10 cellular contexts compared by ENCODE assay signal in genomic region chr3:22959593-22959992, GRCh38.
DNase-seq lines count a peak whose midpoint lies in the region; ATAC-seq and TF ChIP-seq lines count a peak whose summit lies in the region.
"Had no signal": no experiment of that assay in that cellular context is flagged by ENCODE, and none has a peak within 500 bp of the region (broad histone marks: within the 10 kb centered on the region; RNA-seq: fewer than 3 reads in every experiment).

No MANE protein-coding gene starts in this region.

- H3K4me1 Mint-ChIP-seq in GM23338: peaks cover 12% of the 10 kb centered on the region; the same call in 2 of the 3 replicates
- H3K4me1 Mint-ChIP-seq in stimulated activated naive CD8-positive, alpha-beta T cell treated with anti-CD3 and anti-CD28 coated beads, Interleukin-15, Interleukin-2, amounts not matched to agents 100 ng/mL and 50 ng/mL, for 24 hours (ENCODE audit: low read depth): peaks cover 9% of the 10 kb centered on the region
- no peaks in the 10 kb centered on the region for H3K4me1 Mint-ChIP-seq in effector memory CD8-positive, alpha-beta T cell (ENCODE audit: low read depth in 2 of 2)

- H4K20me1 ChIP-seq in GM23338 (replicated peaks; ENCODE audit: insufficient read depth): no peaks in the 10 kb centered on the region

- TF ChIP-seq CTCF in GM23338 (conservative IDR thresholded peaks at IDR 0.05; ENCODE audit: low read depth in 2 of 2) (no peak), RWPE1 (conservative IDR thresholded peaks at IDR 0.05; ENCODE audit: low read depth) (no peak)

- H3K27ac ChIP-seq in GM23338 (ENCODE audit: low read depth) (no peak overlapping the region), RWPE1 (no peak overlapping the region)
- H3K27ac ChIP-seq: ovary had no signal

- peak overlapping the region; percentile 24; the same call in 1 of the 2 replicates for H2AFZ ChIP-seq in GM23338

- CTCF ChIA-PET in RWPE1 (lab: Yijun Ruan, JAX): no interaction called here

- H3K4me3 Mint-ChIP-seq in GM23338: no peak overlapping the region
- H3K4me3 Mint-ChIP-seq in stimulated activated naive CD8-positive, alpha-beta T cell treated with anti-CD3 and anti-CD28 coated beads, Interleukin-15, Interleukin-2, amounts not matched to agents 100 ng/mL and 50 ng/mL, for 24 hours: no peak overlapping the region
- no peak overlapping the region for H3K4me3 Mint-ChIP-seq in effector memory CD8-positive, alpha-beta T cell
- H3K4me3 Mint-ChIP-seq: activated CD4-positive, alpha-beta T cell treated with anti-CD3 and anti-CD28 coated beads for 36 hours had no signal

- H3K27me3 Mint-ChIP-seq in GM23338 (ENCODE audit: insufficient read depth, low read depth, poor library complexity): peaks cover 3% of the 10 kb centered on the region
- no peaks in the 10 kb centered on the region for H3K27me3 Mint-ChIP-seq in stimulated activated naive CD8-positive, alpha-beta T cell treated with anti-CD3 and anti-CD28 coated beads, Interleukin-15, Interleukin-2, amounts not matched to agents 100 ng/mL and 50 ng/mL, for 24 hours
- no peaks in the 10 kb centered on the region for H3K27me3 Mint-ChIP-seq in effector memory CD8-positive, alpha-beta T cell
- H3K27me3 Mint-ChIP-seq: activated CD4-positive, alpha-beta T cell treated with anti-CD3 and anti-CD28 coated beads for 36 hours had no signal

- H3K4me2 ChIP-seq in GM23338: no peak overlapping the region

- no peaks in the 10 kb centered on the region for H3K9me3 Mint-ChIP-seq in GM23338
- H3K9me3 Mint-ChIP-seq in stimulated activated naive CD8-positive, alpha-beta T cell treated with anti-CD3 and anti-CD28 coated beads, Interleukin-15, Interleukin-2, amounts not matched to agents 100 ng/mL and 50 ng/mL, for 24 hours: no peaks in the 10 kb centered on the region
- H3K9me3 Mint-ChIP-seq in effector memory CD8-positive, alpha-beta T cell: peaks cover 0 to 1% of the 10 kb centered on the region in 2 donors

- H3K79me2 ChIP-seq in GM23338 (replicated peaks; ENCODE audit: insufficient read depth): no peaks in the 10 kb centered on the region

- no peaks in the 10 kb centered on the region for H3K27me3 ChIP-seq in GM23338 (ENCODE audit: insufficient read depth)
- H3K27me3 ChIP-seq: ovary had no signal

- H3F3A ChIP-seq in GM23338 (replicated peaks; ENCODE audit: low read depth): no peaks in the 10 kb centered on the region

- DNase-seq in GM23338 (ENCODE audit: low spot score): no peak
- DNase-seq in RWPE1 (ENCODE audit: low spot score): no peak
- no peak for DNase-seq in effector memory CD8-positive, alpha-beta T cell
- no peak for DNase-seq in DMS114 treated with DMSO at 0.1 percent for 48 hours (lab: John Stamatoyannopoulos, UW; ENCODE audit: unreplicated experiment)
- DNase-seq: NCI-H2107 had no signal

- H3K4me3 ChIP-seq in GM23338: no peak overlapping the region
- H3K4me3 ChIP-seq: ovary had no signal

- H3K4me1 ChIP-seq in GM23338 (ENCODE audit: insufficient read depth): 0 out of 2 replicates have a peak, but pooled peaks cover 4% of the 10 kb centered on the region

- no peak overlapping the region for H3K27ac Mint-ChIP-seq in GM23338
- H3K27ac Mint-ChIP-seq in stimulated activated naive CD8-positive, alpha-beta T cell treated with anti-CD3 and anti-CD28 coated beads, Interleukin-15, Interleukin-2, amounts not matched to agents 100 ng/mL and 50 ng/mL, for 24 hours: peak overlapping the region; percentile 23
- no peak overlapping the region for H3K27ac Mint-ChIP-seq in effector memory CD8-positive, alpha-beta T cell
- H3K27ac Mint-ChIP-seq: activated CD4-positive, alpha-beta T cell treated with anti-CD3 and anti-CD28 coated beads for 36 hours had no signal

- H3K9me2 ChIP-seq in GM23338 (ENCODE audit: insufficient read depth): no peaks in the 10 kb centered on the region

- H3K36me3 Mint-ChIP-seq in GM23338 (ENCODE audit: low read depth): no peaks in the 10 kb centered on the region
- no peaks in the 10 kb centered on the region for H3K36me3 Mint-ChIP-seq in stimulated activated naive CD8-positive, alpha-beta T cell treated with anti-CD3 and anti-CD28 coated beads, Interleukin-15, Interleukin-2, amounts not matched to agents 100 ng/mL and 50 ng/mL, for 24 hours (ENCODE audit: low read depth)
- H3K36me3 Mint-ChIP-seq in effector memory CD8-positive, alpha-beta T cell (ENCODE audit: insufficient read depth): no peaks in the 10 kb centered on the region

- POLR2A ChIA-PET in RWPE1 (lab: Yijun Ruan, JAX; ENCODE audit: low non-redundant PET): no interaction called here

- ATAC-seq in GM19025 (IDR thresholded peaks at IDR 0.05; ENCODE audit: low read depth, unreplicated experiment) (peak; percentile 95), GM23338 (no peak), HG03378 (IDR thresholded peaks at IDR 0.05; ENCODE audit: unreplicated experiment) (peak; percentile 99)
- ATAC-seq in effector memory CD8-positive, alpha-beta T cell (replicated peaks): no peak
- ATAC-seq: activated CD4-positive, alpha-beta T cell treated with anti-CD3 and anti-CD28 coated beads for 36 hours had no signal

- H3K36me3 ChIP-seq in GM23338 (ENCODE audit: insufficient read depth): no peaks in the 10 kb centered on the region; the same call in 1 of the 2 replicates
- H3K36me3 ChIP-seq: ovary had no signal

TF ChIP-seq in GM23338, 12 proteins besides CTCF, POLR2A, EP300 and RAD21:
- no peak for TF ChIP-seq STAT1 (IDR thresholded peaks at IDR 0.05; ENCODE audit: unreplicated experiment)
- no peak for TF ChIP-seq EZH2 (IDR thresholded peaks at IDR 0.05; ENCODE audit: low read depth, unreplicated experiment)
- no peak for TF ChIP-seq JUNB (IDR thresholded peaks at IDR 0.05; ENCODE audit: unreplicated experiment)

Comparison
In these comparisons a context has a peak if more than half of its experiments do, and no peak if none do; other contexts are left out.
1. ATAC-seq: peak in GM19025 (single experiment) and HG03378 (single experiment); none in GM23338 (single experiment) and effector memory CD8-positive, alpha-beta T cell (single experiment).